7 cellular contexts compared by ENCODE assay signal in genomic region chr5:65767565-65767964, GRCh38.
"Had no signal": no experiment of that assay in that cellular context is flagged by ENCODE, and none has a peak within 500 bp of the region (broad histone marks: within the 10 kb centered on the region; RNA-seq: fewer than 3 reads in every experiment).

No MANE protein-coding gene starts in this region.

- FAIRE-seq: H1, H54, HTR-8/SVneo had no signal

- H3K4me3 ChIP-seq: GM23338 had no signal

- DNase-seq: H9, HCEC 1CT had no signal

- H3K27ac Mint-ChIP-seq: GM23338, IgD-negative memory B cell had no signal

- H3K4me3 Mint-ChIP-seq: GM23338, H9, IgD-negative memory B cell had no signal

- H3K9me3 Mint-ChIP-seq: GM23338 had no signal

- H3K27me3 Mint-ChIP-seq: IgD-negative memory B cell had no signal

- H2AFZ ChIP-seq: GM23338 had no signal

- H3K4me2 ChIP-seq: GM23338 had no signal
